ENCODE assay signal across 11 cellular contexts in the genomic region with DNA sequence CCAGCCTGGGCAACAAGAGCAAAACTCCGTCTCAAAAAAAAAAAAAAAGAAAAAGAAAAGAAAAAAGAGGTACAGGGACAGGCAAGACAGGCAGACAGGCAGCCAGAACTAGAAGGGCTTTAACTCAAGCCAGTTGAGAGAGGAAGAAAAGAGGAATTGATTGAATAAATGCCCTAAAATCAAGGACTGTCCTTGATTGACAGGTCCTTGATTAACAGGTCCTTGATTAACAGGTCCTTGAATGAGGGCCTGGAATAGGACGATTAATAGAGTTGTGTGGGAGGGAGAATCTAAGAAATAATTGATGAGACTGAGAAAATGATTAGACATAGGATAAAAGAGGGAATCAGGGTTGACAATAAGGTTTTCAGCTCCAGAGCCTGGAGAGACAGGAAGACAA. TPM values are rescaled to one million over a fixed set of nuclear protein-coding genes. Genes with fewer than 3 reads are reported as not detected.
"Had no signal": no experiment of that assay in that cellular context is flagged by ENCODE, and none has a peak within 500 bp of the region (broad histone marks: within the 10 kb centered on the region; RNA-seq: fewer than 3 reads in every experiment).

No MANE protein-coding gene starts in this region.

- H3K9me3 ChIP-seq: HAP-1 had no signal

- H3K27me3 Mint-ChIP-seq: IgD-negative memory B cell had no signal

- H3K9ac ChIP-seq: GM23248 had no signal

- H3K27ac ChIP-seq: GM23248, HL-60 had no signal

- H3K9me3 Mint-ChIP-seq: IgD-negative memory B cell had no signal

- H3K27ac Mint-ChIP-seq: IgD-negative memory B cell had no signal

- H3K36me3 Mint-ChIP-seq: IgD-negative memory B cell had no signal

- FAIRE-seq: HepG2 had no signal

- H3K4me3 Mint-ChIP-seq: IgD-negative memory B cell had no signal

- H3K4me1 ChIP-seq: HAP-1 had no signal

- H3K36me3 ChIP-seq: HAP-1 had no signal

- ATAC-seq: HCT116, HepG2 had no signal

- H3K4me3 ChIP-seq: GM23248, HAP-1 had no signal

- DNase-seq: GM23248, GOT3, H7, KG1 had no signal

- H2AFZ ChIP-seq: GM23248 had no signal

RNA-seq across cellular contexts. Expression of a gene that starts 36.1 kb away (rescaled TPM):
- total RNA-seq: GM23248, H4, H7, HepG2, HT1080 had no signal
- polyA plus RNA-seq: GM23248, HepG2, IgD-negative memory B cell had no signal
